Comparison of ENCODE assay signal across 8 cellular contexts in genomic region chr2:37168217-37168981, GRCh38. TPM values are rescaled to one million over a fixed set of nuclear protein-coding genes. Genes with fewer than 3 reads are reported as not detected.
DNase-seq lines count a peak whose midpoint lies in the region; ATAC-seq lines count a peak whose summit lies in the region.

No MANE protein-coding gene starts in this region.

- H3K27me3 ChIP-seq in SJCRH30 = no peaks in the 10 kb centered on the region

- no peaks in the 10 kb centered on the region for H3K4me1 ChIP-seq in SJCRH30

- no peaks in the 10 kb centered on the region for H3K36me3 ChIP-seq in SJCRH30

- ATAC-seq in HG03025 (IDR thresholded peaks at IDR 0.05; ENCODE audit: low FRiP score, unreplicated experiment) = no peak

- DNase-seq in A172 (ENCODE audit: low spot score) (peak; percentile 52), EL (peak; percentile 50), HuH-7 (ENCODE audit: low spot score) (peak; percentile 71), SJCRH30 (peak; percentile 45 to 78), dermis microvascular lymphatic vessel endothelial cell (ENCODE audit: low read depth in 2 of 2) (peak; percentile 24 to 54), medulla oblongata (ENCODE audit: extremely low spot score) (peak; percentile 39), 8988T (no peak)

- no peak overlapping the region for H3K4me3 ChIP-seq in SJCRH30

- H3K9me3 ChIP-seq in SJCRH30 (replicated peaks) = peaks cover 3% of the 10 kb centered on the region; the same call in 1 of the 2 replicates

- H3K27ac ChIP-seq in SJCRH30 = no peak overlapping the region

RNA-seq across cellular contexts. Expression of gene EIF2AK2, which starts 11.6 kb away (rescaled TPM):
- 33.7 and 43.1 TPM in 2 replicates for total RNA-seq in A172 (2014; rRNA removed; shearing (Covaris generic))
- total RNA-seq in SJCRH30 (2014; rRNA removed; shearing (Covaris generic)) = 35.4 and 46.0 TPM in 2 replicates
- 17.2 and 20.4 TPM in 2 replicates for total RNA-seq in dermis microvascular lymphatic vessel endothelial cell

RNA-seq across cellular contexts. Expression of gene SULT6B1, which starts 20.1 kb away (rescaled TPM):
- not detected in 2 replicates for total RNA-seq in A172 (2014; rRNA removed; shearing (Covaris generic))
- total RNA-seq in SJCRH30 (2014; rRNA removed; shearing (Covaris generic)) = not detected in 2 replicates
- not detected in 2 replicates for total RNA-seq in dermis microvascular lymphatic vessel endothelial cell

RNA-seq across cellular contexts. Expression of gene CEBPZOS, which starts 27.9 kb away (rescaled TPM):
- 29.5 and 45.3 TPM in 2 replicates for total RNA-seq in A172 (2014; rRNA removed; shearing (Covaris generic))
- 54.9 and 62.2 TPM in 2 replicates for total RNA-seq in SJCRH30 (2014; rRNA removed; shearing (Covaris generic))
- total RNA-seq in dermis microvascular lymphatic vessel endothelial cell = 6.7 and 11.0 TPM in 2 replicates
